Comparison of ENCODE assay signal across 1 cellular context in genomic region chr6:20658053-20658452, GRCh38.
TF ChIP-seq lines count a peak whose summit lies in the region.

No MANE protein-coding gene starts in this region.

TF ChIP-seq in HepG2, 621 proteins besides CTCF, POLR2A, EP300 and RAD21 (continued from another document and continues in another):
- TF ChIP-seq ADNP (CRISPR knock-in tag; IDR thresholded peaks at IDR 0.05) (no peak), ZHX2 (IDR thresholded peaks at IDR 0.05; ENCODE audit: low read depth) (no peak), ZHX2 (CRISPR knock-in tag; IDR thresholded peaks at IDR 0.05; ENCODE audit: borderline replicate concordance) (no peak), NCOA2 (CRISPR knock-in tag; IDR thresholded peaks at IDR 0.05) (peak; percentile 41; the same call in 1 of the 2 replicates), FUBP1 (CRISPR knock-in tag; IDR thresholded peaks at IDR 0.05; ENCODE audit: borderline replicate concordance) (no peak), AFF4 (CRISPR knock-in tag; IDR thresholded peaks at IDR 0.05) (no peak), TMF1 (CRISPR knock-in tag; IDR thresholded peaks at IDR 0.05; ENCODE audit: low read depth) (no peak), MBNL3 (CRISPR knock-in tag; conservative IDR thresholded peaks at IDR 0.05) (no peak), ZNF619 (CRISPR knock-in tag; IDR thresholded peaks at IDR 0.05) (no peak), CBX2 (IDR thresholded peaks at IDR 0.05; ENCODE audit: low read depth, low read length) (no peak), CBX2 (CRISPR knock-in tag; IDR thresholded peaks at IDR 0.05; ENCODE audit: low read depth) (no peak), BRF2 (CRISPR knock-in tag; IDR thresholded peaks at IDR 0.05) (no peak), ZNF275 (CRISPR knock-in tag; IDR thresholded peaks at IDR 0.05; ENCODE audit: borderline replicate concordance) (no peak), ZC3H13 (CRISPR knock-in tag; IDR thresholded peaks at IDR 0.05) (no peak), STAT5B (CRISPR knock-in tag; IDR thresholded peaks at IDR 0.05) (no peak), ZNF143 (CRISPR knock-in tag; IDR thresholded peaks at IDR 0.05) (no peak), ARNT (IDR thresholded peaks at IDR 0.05) (no peak), ZNF350 (CRISPR knock-in tag; IDR thresholded peaks at IDR 0.05; ENCODE audit: borderline replicate concordance, low read depth) (no peak), BCLAF1 (IDR thresholded peaks at IDR 0.05) (no peak), FOXA1 (IDR thresholded peaks at IDR 0.05) (no peak), FOXA1 (CRISPR knock-in tag; IDR thresholded peaks at IDR 0.05) (peak; percentile 34; the same call in 1 of the 2 replicates), SMAD9 (CRISPR knock-in tag; IDR thresholded peaks at IDR 0.05) (no peak), ZNF276 (CRISPR knock-in tag; IDR thresholded peaks at IDR 0.05; ENCODE audit: low read depth) (no peak), MTF2 (CRISPR knock-in tag; IDR thresholded peaks at IDR 0.05; ENCODE audit: borderline replicate concordance) (no peak), ZNF878 (CRISPR knock-in tag; IDR thresholded peaks at IDR 0.05) (no peak), ARID5B (CRISPR knock-in tag; IDR thresholded peaks at IDR 0.05) (peak; percentile 81), ZNF629 (CRISPR knock-in tag; conservative IDR thresholded peaks at IDR 0.05) (peak; percentile 58), ZSCAN31 (CRISPR knock-in tag; IDR thresholded peaks at IDR 0.05; ENCODE audit: low read depth) (no peak), CBFB (CRISPR knock-in tag; IDR thresholded peaks at IDR 0.05) (peak; percentile 46; the same call in 1 of the 2 replicates), MXI1 (IDR thresholded peaks at IDR 0.05; ENCODE audit: borderline replicate concordance, low read depth, low read length) (no peak), ZMYM4 (CRISPR knock-in tag; IDR thresholded peaks at IDR 0.05) (0 out of 2 replicates have a peak, but pooled peaks have one; percentile 28), ZBTB20 (CRISPR knock-in tag; IDR thresholded peaks at IDR 0.05; ENCODE audit: borderline replicate concordance, low read depth) (no peak), ISL2 (CRISPR knock-in tag; IDR thresholded peaks at IDR 0.05) (peak; percentile 60), MBD4 (IDR thresholded peaks at IDR 0.05; ENCODE audit: borderline replicate concordance, low read length) (no peak), HNF4G (IDR thresholded peaks at IDR 0.05; ENCODE audit: borderline replicate concordance, low read depth, low read length) (no peak), HNF4G (CRISPR knock-in tag; IDR thresholded peaks at IDR 0.05; ENCODE audit: borderline replicate concordance, low read depth) (no peak)
